11 cellular contexts compared by ENCODE assay signal in genomic region chr2:170554278-170554955, GRCh38.
DNase-seq lines count a peak whose midpoint lies in the region; ATAC-seq and TF ChIP-seq lines count a peak whose summit lies in the region.
"Had no signal": no experiment of that assay in that cellular context is flagged by ENCODE, and none has a peak within 500 bp of the region (broad histone marks: within the 10 kb centered on the region; RNA-seq: fewer than 3 reads in every experiment).

No MANE protein-coding gene starts in this region.

- ATAC-seq in right lobe of liver (peak; percentile 84 to 98 (median 94)), aorta (ENCODE audit: low FRiP score) (peak; percentile 81)

- TF ChIP-seq POLR2A in right lobe of liver (IDR thresholded peaks at IDR 0.05), result no peak

- DNase-seq in cardiac septum (ENCODE audit: low spot score), result peak; percentile 77
- no peak for DNase-seq in right atrium auricular region (ENCODE audit: low spot score)
- DNase-seq in coronary artery (ENCODE audit: low spot score), result peak; percentile 88
- DNase-seq in right lobe of liver, result peak; percentile 75 to 80 (median 78)
- peak; percentile 84 to 90 for DNase-seq in aorta
- no peak for DNase-seq in NCI-H2171 treated with DMSO at 0.1 percent for 48 hours (lab: John Stamatoyannopoulos, UW)
- no peak for DNase-seq in Karpas-422
- no peak for DNase-seq in NCI-H128 (lab: John Stamatoyannopoulos, UW; ENCODE audit: unreplicated experiment)
- DNase-seq: colonic mucosa, NCI-H1436 had no signal

- H3K9me3 ChIP-seq in right atrium auricular region (peaks cover 0 to 13% of the 10 kb centered on the region in 2 donors), right lobe of liver (no peaks in the 10 kb centered on the region), aorta (ENCODE audit: control insufficient read depth, low read length) (no peaks in the 10 kb centered on the region), Karpas-422 (ENCODE audit: low read length) (no peaks in the 10 kb centered on the region; the same call in 1 of the 2 replicates)
- H3K9me3 ChIP-seq: colonic mucosa had no signal

- TF ChIP-seq CTCF in right atrium auricular region (IDR thresholded peaks at IDR 0.05), result no peak
- TF ChIP-seq CTCF in coronary artery (IDR thresholded peaks at IDR 0.05), result no peak
- TF ChIP-seq CTCF in right lobe of liver (IDR thresholded peaks at IDR 0.05), result no peak

- no peak overlapping the region for H3K4me2 ChIP-seq in Karpas-422 (ENCODE audit: low read depth, low read length, poor library complexity, severe bottlenecking)

- H2AFZ ChIP-seq in Karpas-422 (ENCODE audit: low read length), result no peak overlapping the region

- no peaks in the 10 kb centered on the region for H3K79me2 ChIP-seq in Karpas-422 (ENCODE audit: low read length)

- H4K20me1 ChIP-seq in Karpas-422 (ENCODE audit: insufficient read depth, low read depth, low read length), result no peaks in the 10 kb centered on the region

- H3K4me3 ChIP-seq in right atrium auricular region, result no peak overlapping the region
- no peak overlapping the region for H3K4me3 ChIP-seq in coronary artery
- no peak overlapping the region for H3K4me3 ChIP-seq in right lobe of liver
- H3K4me3 ChIP-seq in aorta (ENCODE audit: low read length in 2 of 2), result no peak overlapping the region
- no peak overlapping the region for H3K4me3 ChIP-seq in Karpas-422 (ENCODE audit: low read length)
- H3K4me3 ChIP-seq: colonic mucosa had no signal

- WGBS in right lobe of liver (ENCODE audit: insufficient coverage, low coverage, low lambda C conversion rate, missing lambda C conversion rate), result 46% methylated on average over 7 of the region's 7 CpGs
- 4 to 6% methylated on average over 7 of the region's 7 CpGs for WGBS in aorta, 2 donors

- H3K9me2 ChIP-seq in Karpas-422 (replicated peaks; ENCODE audit: insufficient read depth, low read length), result no peaks in the 10 kb centered on the region

- no peak overlapping the region for H3K9ac ChIP-seq in Karpas-422 (ENCODE audit: low read length)

- intact Hi-C loops in cardiac septum (cut with DNase I) (no loop called here), right lobe of liver (cut with DNase I) (no loop called here), aorta (cut with DNase I) (loop anchor here in 1 of 2 donors (10.0 kb wide), 1 partner anchor 50 kb away; no protein-coding TSS in a partner anchor)

- no peaks in the 10 kb centered on the region for H3K36me3 ChIP-seq in right atrium auricular region
- no peaks in the 10 kb centered on the region for H3K36me3 ChIP-seq in right lobe of liver
- no peaks in the 10 kb centered on the region for H3K36me3 ChIP-seq in aorta (ENCODE audit: control insufficient read depth in 1 of 2, insufficient read depth in 2 of 2, low read length in 1 of 2)
- H3K36me3 ChIP-seq in Karpas-422 (ENCODE audit: insufficient read depth, low read length), result no peaks in the 10 kb centered on the region
- H3K36me3 ChIP-seq: colonic mucosa had no signal

- H3K27me3 ChIP-seq in right atrium auricular region (no peaks in the 10 kb centered on the region), right lobe of liver (no peaks in the 10 kb centered on the region), aorta (ENCODE audit: control insufficient read depth in 1 of 2, insufficient read depth in 2 of 2, low read length in 1 of 2) (no peaks in the 10 kb centered on the region), Karpas-422 (ENCODE audit: low read length) (no peaks in the 10 kb centered on the region)
- H3K27me3 ChIP-seq: colonic mucosa had no signal

- no peak overlapping the region for H3K27ac ChIP-seq in right atrium auricular region
- H3K27ac ChIP-seq in coronary artery, result peak overlapping the region; percentile 78 to 80
- peak overlapping the region in 1 of 3 donors; percentile 19 for H3K27ac ChIP-seq in right lobe of liver
- peak overlapping the region; percentile 64 to 97 for H3K27ac ChIP-seq in aorta (ENCODE audit: low read depth in 1 of 2, low read length in 2 of 2)
- no peak overlapping the region for H3K27ac ChIP-seq in Karpas-422 (ENCODE audit: low read length)
- H3K27ac ChIP-seq: colonic mucosa, HL-60 had no signal

- H3K4me1 ChIP-seq in right atrium auricular region (peaks cover 0 to 8% of the 10 kb centered on the region in 2 donors), right lobe of liver (peaks cover 0 to 5% (median 0%) of the 10 kb centered on the region in 4 donors), aorta (ENCODE audit: control insufficient read depth in 1 of 2, insufficient read depth in 2 of 2, low read length in 2 of 2) (peaks cover 0 to 6% of the 10 kb centered on the region in 2 donors), Karpas-422 (ENCODE audit: low read length) (no peaks in the 10 kb centered on the region)
- H3K4me1 ChIP-seq: colonic mucosa had no signal

Comparison
In these comparisons a context has a peak if more than half of its experiments do, and no peak if none do; other contexts are left out.
1. DNase-seq: peak in cardiac septum (single experiment), coronary artery (single experiment), right lobe of liver (3 of 3) and aorta (2 of 2); none in right atrium auricular region (single experiment), NCI-H2171 treated with DMSO at 0.1 percent for 48 hours (single experiment), Karpas-422 (single experiment) and NCI-H128 (single experiment).
2. H3K27ac ChIP-seq: peak in coronary artery (2 of 2) and aorta (2 of 2); none in right atrium auricular region (0 of 2) and Karpas-422 (single experiment).